Comparison of ENCODE assay signal across 11 cellular contexts in genomic region chr3:130093741-130094391, GRCh38. TPM values are rescaled to one million over a fixed set of nuclear protein-coding genes. Genes with fewer than 3 reads are reported as not detected.
DNase-seq lines count a peak whose midpoint lies in the region; ATAC-seq lines count a peak whose summit lies in the region.
"Had no signal": no experiment of that assay in that cellular context is flagged by ENCODE, and none has a peak within 500 bp of the region (broad histone marks: within the 10 kb centered on the region; RNA-seq: fewer than 3 reads in every experiment).

No MANE protein-coding gene starts in this region.

- peaks cover 12% of the 10 kb centered on the region for H3K4me1 ChIP-seq in CD4-positive, alpha-beta memory T cell (ENCODE audit: insufficient read depth, low read length)

- DNase-seq in CD4-positive, alpha-beta memory T cell = peak in 3 of 5 donors; percentile 12 to 22 (median 14)
- DNase-seq in SK-N-DZ (ENCODE audit: low spot score) (peak; percentile 43), foreskin melanocyte (peak; percentile 32), T1000 (lab: John Stamatoyannopoulos, UW) (no peak), Right ventricle myocardium inferior (ENCODE audit: missing footprints) (no peak), NCI-H748 treated with DMSO at 0.1 percent for 48 hours (lab: John Stamatoyannopoulos, UW) (no peak)
- DNase-seq: NCI-H146 had no signal

- peak overlapping the region; percentile 30 to 91 (median 84) for H3K27ac Mint-ChIP-seq in CD4-positive, alpha-beta memory T cell

- no peaks in the 10 kb centered on the region for H3K27me3 ChIP-seq in CD4-positive, alpha-beta memory T cell (ENCODE audit: insufficient read depth, low read length)
- H3K27me3 ChIP-seq: left lung had no signal

- intact Hi-C loops in CD4-positive, alpha-beta memory T cell (cut with micrococcal nuclease) = no loop called here
- intact Hi-C loops in Right ventricle myocardium inferior (cut with DNase I) = no loop called here

- no peaks in the 10 kb centered on the region for H3K36me3 ChIP-seq in CD4-positive, alpha-beta memory T cell (ENCODE audit: insufficient read depth, low read length)
- H3K36me3 ChIP-seq: left lung had no signal

- peaks cover 2% of the 10 kb centered on the region in 2 donors for H3K27me3 Mint-ChIP-seq in CD4-positive, alpha-beta memory T cell

- H3K4me3 ChIP-seq in CD4-positive, alpha-beta memory T cell (ENCODE audit: low read length in 2 of 2) = no peak overlapping the region

- POLR2A ChIA-PET in CD4-positive, alpha-beta memory T cell (lab: Charles Lee; ENCODE audit: partially characterized antibody) = interaction anchor here (1.1 kb wide), 1 partner anchor 18 kb away, joined by 3 read pairs; no protein-coding TSS in a partner anchor

- CTCF ChIA-PET in CD4-positive, alpha-beta memory T cell (lab: Charles Lee; ENCODE audit: partially characterized antibody) = interaction anchor here (1.4 to 1.5 kb wide), 2 partner anchors 12 to 13 kb away, joined by 4 to 6 read pairs; no protein-coding TSS in a partner anchor

- H3K4me3 Mint-ChIP-seq in CD4-positive, alpha-beta memory T cell = peak overlapping the region; percentile 59 to 81 (median 70)

- H3K27ac ChIP-seq in CD4-positive, alpha-beta memory T cell (ENCODE audit: low read depth, low read length) = no peak overlapping the region

- peak; percentile 49 for ATAC-seq in GM21576 (IDR thresholded peaks at IDR 0.05; ENCODE audit: unreplicated experiment)
- no peak for ATAC-seq in Right ventricle myocardium inferior
- no peak for ATAC-seq in GM21447 (IDR thresholded peaks at IDR 0.05; ENCODE audit: unreplicated experiment)
- ATAC-seq: left lung had no signal

- H3K4me1 Mint-ChIP-seq in CD4-positive, alpha-beta memory T cell = peaks cover 15 to 34% (median 18%) of the 10 kb centered on the region in 4 donors

- H3K9me3 ChIP-seq in CD4-positive, alpha-beta memory T cell (ENCODE audit: control insufficient read depth in 1 of 2, low read length in 2 of 2) = no peaks in the 10 kb centered on the region
- H3K9me3 ChIP-seq: left lung had no signal

- H3K36me3 Mint-ChIP-seq in CD4-positive, alpha-beta memory T cell = no peaks in the 10 kb centered on the region

- no peaks in the 10 kb centered on the region for H3K9me3 Mint-ChIP-seq in CD4-positive, alpha-beta memory T cell

RNA-seq across cellular contexts. Expression of gene ALG1L2, which starts 12.2 kb away (rescaled TPM):
- total RNA-seq in CD4-positive, alpha-beta memory T cell = 1 to 10 TPM; 1.5 to 2.2 TPM
- not detected for polyA plus RNA-seq in CD4-positive, alpha-beta memory T cell
- 2.8 TPM in 1 of 2 replicates, not detected in the other for polyA plus RNA-seq in SK-N-DZ (2014; cell fraction: cytosol; rRNA removed)
- polyA plus RNA-seq in SK-N-DZ (2014; cell fraction: nucleus; rRNA removed) = 0.66 TPM in 1 of 2 replicates, not detected in the other
- total RNA-seq in Right ventricle myocardium inferior = not detected
- polyA plus RNA-seq: aorta had no signal

Comparison
In these comparisons a context has a peak if more than half of its experiments do, and no peak if none do; other contexts are left out.
1. DNase-seq: peak in CD4-positive, alpha-beta memory T cell (3 of 5), SK-N-DZ (single experiment) and foreskin melanocyte (single experiment); none in T1000 (single experiment), Right ventricle myocardium inferior (single experiment) and NCI-H748 treated with DMSO at 0.1 percent for 48 hours (single experiment).